ENCODE assay signal across 8 cellular contexts in the genomic region with DNA sequence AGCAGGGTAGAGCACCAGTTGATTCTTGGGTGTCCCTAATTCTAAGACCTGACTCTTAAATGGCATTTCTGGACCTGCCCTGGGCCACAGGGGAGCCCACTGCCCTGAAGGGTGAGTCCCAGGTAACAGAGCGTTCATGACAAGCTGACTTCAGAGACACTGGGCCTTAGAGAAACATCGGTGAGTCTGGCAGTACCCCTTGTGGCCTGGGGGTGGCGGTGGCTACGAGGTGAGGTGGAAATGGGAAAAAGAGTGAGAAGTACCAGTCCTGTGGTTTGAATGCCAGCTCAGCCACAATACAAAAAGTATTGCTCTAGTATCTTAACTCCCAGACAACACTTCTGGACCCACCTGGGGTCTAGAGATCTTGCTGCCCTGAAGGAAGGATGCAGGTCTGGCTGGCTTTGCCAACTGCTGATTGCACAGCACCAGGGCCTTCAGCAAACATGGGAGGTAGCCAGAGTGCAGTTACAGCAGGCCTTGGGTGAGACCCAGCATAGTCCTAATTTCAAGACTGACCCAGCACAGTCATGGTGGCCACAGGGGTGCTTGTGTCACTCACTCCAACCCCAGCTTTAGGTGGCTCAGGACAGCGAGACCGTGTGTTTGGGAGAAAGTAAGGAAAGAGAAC. TPM values are rescaled to one million over a fixed set of nuclear protein-coding genes. Genes with fewer than 3 reads are reported as not detected.
DNase-seq lines count a peak whose midpoint lies in the region; ATAC-seq and TF ChIP-seq lines count a peak whose summit lies in the region.

No MANE protein-coding gene starts in this region.

- H3K9me3 ChIP-seq in A673 (ENCODE audit: low read depth, low read length, poor library complexity, severe bottlenecking), result no peaks in the 10 kb centered on the region
- H3K9me3 ChIP-seq in OCI-LY3 (ENCODE audit: insufficient read depth, low read length), result no peaks in the 10 kb centered on the region

- no peaks in the 10 kb centered on the region for H3K9me3 Mint-ChIP-seq in activated T-cell treated with anti-CD3 and anti-CD28 coated beads, Interleukin-2, amount 50 U/mL, for 72 hours

- H3K4me2 ChIP-seq in OCI-LY3 (ENCODE audit: low read length), result no peak overlapping the region

- CTCF ChIA-PET in A673 (lab: Charles Lee), result no interaction called here

- H3K4me1 Mint-ChIP-seq in activated T-cell treated with anti-CD3 and anti-CD28 coated beads, Interleukin-2, amount 50 U/mL, for 72 hours (ENCODE audit: low read depth), result peaks cover 59% of the 10 kb centered on the region

- TF ChIP-seq CTCF in A673 (conservative IDR thresholded peaks at IDR 0.05; ENCODE audit: low read depth, low read length) (peak; percentile 66), OCI-LY3 (IDR thresholded peaks at IDR 0.05; ENCODE audit: low read depth, low read length) (peak; percentile 77)

- H3K27me3 Mint-ChIP-seq in activated T-cell treated with anti-CD3 and anti-CD28 coated beads, Interleukin-2, amount 50 U/mL, for 72 hours (ENCODE audit: low read depth), result no peaks in the 10 kb centered on the region

- peak; percentile 63 for ATAC-seq in GM18508 (IDR thresholded peaks at IDR 0.05; ENCODE audit: insufficient read depth, unreplicated experiment)
- ATAC-seq in HG03025 (IDR thresholded peaks at IDR 0.05; ENCODE audit: low FRiP score, unreplicated experiment), result peak; percentile 60
- ATAC-seq in activated T-cell treated with anti-CD3 and anti-CD28 coated beads, Interleukin-2, amount 50 U/mL, for 72 hours (replicated peaks in 1 of 2), result peak; percentile 93 to 94

- H3K36me3 ChIP-seq in A673 (ENCODE audit: insufficient read depth, low read length, poor library complexity, severe bottlenecking) (no peaks in the 10 kb centered on the region), OCI-LY3 (replicated peaks; ENCODE audit: low read depth, low read length) (no peaks in the 10 kb centered on the region)

- H3K79me2 ChIP-seq in OCI-LY3 (ENCODE audit: low read length), result peaks cover 98% of the 10 kb centered on the region

- no peak overlapping the region for H3K9ac ChIP-seq in OCI-LY3 (ENCODE audit: low read length)

- H2AFZ ChIP-seq in OCI-LY3 (ENCODE audit: low read depth, low read length), result no peak overlapping the region

- intact Hi-C loops in A673 (cut with micrococcal nuclease; ENCODE audit: unreplicated experiment), result no loop called here

- no peaks in the 10 kb centered on the region for H3K36me3 Mint-ChIP-seq in activated T-cell treated with anti-CD3 and anti-CD28 coated beads, Interleukin-2, amount 50 U/mL, for 72 hours (ENCODE audit: insufficient read depth in 2 of 2)

- no peak overlapping the region for H3K27ac ChIP-seq in A673 (ENCODE audit: low read depth, low read length, poor library complexity, severe bottlenecking)
- H3K27ac ChIP-seq in OCI-LY3 (ENCODE audit: low read length), result no peak overlapping the region

- H4K20me1 ChIP-seq in OCI-LY3 (ENCODE audit: insufficient read depth, low read length), result peaks cover 71% of the 10 kb centered on the region

- H3K4me3 Mint-ChIP-seq in activated T-cell treated with anti-CD3 and anti-CD28 coated beads, Interleukin-2, amount 50 U/mL, for 72 hours, result peak overlapping the region in 1 of 2 donors; percentile 36

- DNase-seq in A673 (ENCODE audit: low spot score) (peak; percentile 55), glomerular visceral epithelial cell (ENCODE audit: extremely low spot score) (peak; percentile 44), DMS153 treated with DMSO at 0.1 percent for 48 hours (lab: John Stamatoyannopoulos, UW; ENCODE audit: unreplicated experiment) (no peak)
- peak; percentile 75 to 80 for DNase-seq in activated T-cell treated with anti-CD3 and anti-CD28 coated beads, Interleukin-2, amount 50 U/mL, for 72 hours
- peak; percentile 49 to 65 for DNase-seq in stimulated activated CD4-positive, alpha-beta T cell treated with anti-CD3 and anti-CD28 coated beads, Interleukin-15, amount 100 ng/mL, for 48 hours (ENCODE audit: low read depth in 2 of 2)

- H3K4me3 ChIP-seq in A673 (ENCODE audit: low read depth, low read length, poor library complexity, severe bottlenecking), result no peak overlapping the region
- no peak overlapping the region for H3K4me3 ChIP-seq in OCI-LY3 (ENCODE audit: low read length)

- no peaks in the 10 kb centered on the region for H3K27me3 ChIP-seq in A673 (replicated peaks; ENCODE audit: insufficient read depth, low read depth, low read length, poor library complexity)
- H3K27me3 ChIP-seq in OCI-LY3 (ENCODE audit: low read depth, low read length), result no peaks in the 10 kb centered on the region

- peak overlapping the region; percentile 68 for H3K27ac Mint-ChIP-seq in activated T-cell treated with anti-CD3 and anti-CD28 coated beads, Interleukin-2, amount 50 U/mL, for 72 hours

- no TSS peak for BruUV-seq in A673 (replicated peaks; lab: Mats Ljungman, UMichigan)

- no peaks in the 10 kb centered on the region for H3K4me1 ChIP-seq in A673 (ENCODE audit: insufficient read depth, low read length, poor library complexity, severe bottlenecking)
- H3K4me1 ChIP-seq in OCI-LY3 (ENCODE audit: low read length), result peaks cover 20% of the 10 kb centered on the region

- POLR2A ChIA-PET in A673 (lab: Charles Lee; ENCODE audit: low non-redundant PET), result no interaction called here

RNA-seq across cellular contexts. Expression of a gene that starts 44.5 kb away (rescaled TPM):
- total RNA-seq in A673 (2021), result 97.1 and 98.5 TPM in 2 replicates
- total RNA-seq in activated T-cell treated with anti-CD3 and anti-CD28 coated beads, Interleukin-2, amount 50 U/mL, for 72 hours, result 100 to 1,000 TPM in 1 of 2 donors, 10 to 100 TPM in 1; 100.0 to 104 TPM
